ENCODE assay signal across 2 cellular contexts in genomic region chr10:80519936-80520650, GRCh38.
TF ChIP-seq lines count a peak whose summit lies in the region.

No MANE protein-coding gene starts in this region.

TF ChIP-seq in endothelial cell of umbilical vein, 7 proteins besides CTCF, POLR2A, EP300 and RAD21:
- TF ChIP-seq POLR2AphosphoS5 (IDR thresholded peaks at IDR 0.05; ENCODE audit: insufficient read depth, low read depth, low read length) (peak; percentile 13), GATA2 (IDR thresholded peaks at IDR 0.05; ENCODE audit: insufficient read depth, insufficient read length, low read depth, low read length) (no peak), FOS (IDR thresholded peaks at IDR 0.05; ENCODE audit: borderline replicate concordance, insufficient read depth, low read length) (no peak), JUN (IDR thresholded peaks at IDR 0.05; ENCODE audit: borderline replicate concordance, insufficient read depth, insufficient read length, low read depth) (no peak)

TF ChIP-seq in GM23338, 12 proteins besides CTCF, POLR2A, EP300 and RAD21:
- no peak for TF ChIP-seq EZH2 (IDR thresholded peaks at IDR 0.05; ENCODE audit: low read depth, unreplicated experiment)
